In genomic region chr11:65184146-65184545, GRCh38 we compare ENCODE assay signal across 1 cellular context.
TF ChIP-seq lines count a peak whose summit lies in the region.

No MANE protein-coding gene starts in this region.

TF ChIP-seq in HepG2, 621 proteins besides CTCF, POLR2A, EP300 and RAD21:
- TF ChIP-seq KLF9 (CRISPR knock-in tag; IDR thresholded peaks at IDR 0.05; ENCODE audit: low read depth) (no peak), ZSCAN21 (CRISPR knock-in tag; IDR thresholded peaks at IDR 0.05; ENCODE audit: borderline replicate concordance) (no peak), ZNF562 (CRISPR knock-in tag; IDR thresholded peaks at IDR 0.05; ENCODE audit: borderline replicate concordance) (no peak), ZNF253 (CRISPR knock-in tag; IDR thresholded peaks at IDR 0.05; ENCODE audit: borderline replicate concordance) (no peak), ZMYM3 (CRISPR knock-in tag; IDR thresholded peaks at IDR 0.05) (no peak), ZNF432 (CRISPR knock-in tag; IDR thresholded peaks at IDR 0.05; ENCODE audit: borderline replicate concordance) (no peak)
- TF ChIP-seq, protein P1, sequence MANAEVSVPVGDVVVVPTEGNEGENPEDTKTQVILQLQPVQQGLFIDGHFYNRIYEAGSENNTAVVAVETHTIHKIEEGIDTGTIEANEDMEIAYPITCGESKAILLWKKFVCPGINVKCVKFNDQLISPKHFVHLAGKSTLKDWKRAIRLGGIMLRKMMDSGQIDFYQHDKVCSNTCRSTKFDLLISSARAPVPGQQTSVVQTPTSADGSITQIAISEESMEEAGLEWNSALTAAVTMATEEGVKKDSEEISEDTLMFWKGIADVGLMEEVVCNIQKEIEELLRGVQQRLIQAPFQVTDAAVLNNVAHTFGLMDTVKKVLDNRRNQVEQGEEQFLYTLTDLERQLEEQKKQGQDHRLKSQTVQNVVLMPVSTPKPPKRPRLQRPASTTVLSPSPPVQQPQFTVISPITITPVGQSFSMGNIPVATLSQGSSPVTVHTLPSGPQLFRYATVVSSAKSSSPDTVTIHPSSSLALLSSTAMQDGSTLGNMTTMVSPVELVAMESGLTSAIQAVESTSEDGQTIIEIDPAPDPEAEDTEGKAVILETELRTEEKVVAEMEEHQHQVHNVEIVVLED (CRISPR knock-in tag; IDR thresholded peaks at IDR 0.05; ENCODE audit: borderline replicate concordance): no peak
